ENCODE assay signal across 16 cellular contexts in the genomic region with DNA sequence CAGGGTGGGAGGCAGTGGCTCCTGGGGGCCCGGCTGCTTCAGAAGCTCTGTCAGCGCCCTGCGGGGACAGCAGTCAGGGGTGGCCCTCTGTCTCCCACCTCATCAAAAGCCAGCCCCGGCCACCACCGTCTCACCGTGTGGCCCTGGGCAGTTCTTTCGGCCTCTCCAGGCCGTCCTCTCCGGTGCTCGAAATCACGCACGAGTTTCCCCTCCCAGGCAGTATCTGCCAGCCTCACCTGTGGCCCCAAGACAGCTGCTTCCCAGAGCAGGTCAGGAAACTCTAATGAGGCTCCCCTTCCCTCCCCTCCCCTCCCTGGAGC. TPM values are rescaled to one million over a fixed set of nuclear protein-coding genes. Genes with fewer than 3 reads are reported as not detected.
DNase-seq lines count a peak whose midpoint lies in the region; ATAC-seq and TF ChIP-seq lines count a peak whose summit lies in the region.
"Had no signal": no experiment of that assay in that cellular context is flagged by ENCODE, and none has a peak within 500 bp of the region (broad histone marks: within the 10 kb centered on the region; RNA-seq: fewer than 3 reads in every experiment).

No MANE protein-coding gene starts in this region.

- H3K36me3 ChIP-seq in breast epithelium = no peaks in the 10 kb centered on the region
- peaks cover 3% of the 10 kb centered on the region for H3K36me3 ChIP-seq in thoracic aorta
- H3K36me3 ChIP-seq: uterus had no signal

- H3K9me3 ChIP-seq in breast epithelium (no peaks in the 10 kb centered on the region), thoracic aorta (no peaks in the 10 kb centered on the region)
- H3K9me3 ChIP-seq: stomach, uterus had no signal

- H3K27me3 ChIP-seq in breast epithelium (peaks cover 22 to 64% of the 10 kb centered on the region in 2 donors), thoracic aorta (replicated peaks; ENCODE audit: insufficient read depth) (peaks cover 26% of the 10 kb centered on the region)

- DNase-seq in breast epithelium (ENCODE audit: low spot score in 2 of 2) = no peak
- no peak for DNase-seq in MCF 10A (ENCODE audit: unreplicated experiment)
- no peak for DNase-seq in WTC11 (ENCODE audit: low spot score)
- DNase-seq in mesothelial cell of epicardium (ENCODE audit: low spot score in 2 of 2, unreplicated experiment in 2 of 2) = no peak
- no peak for DNase-seq in thoracic aorta (ENCODE audit: low spot score)
- no peak for DNase-seq in activated CD4-positive, CD25-positive, alpha-beta regulatory T cell (lab: John Stamatoyannopoulos, UW)
- no peak for DNase-seq in NCI-H1436 treated with DMSO at 0.1 percent for 48 hours (lab: John Stamatoyannopoulos, UW)
- DNase-seq: cortex of kidney, Karpas-422, NCI-H1417 treated with DMSO at 0.1 percent for 48 hours, uterus had no signal

- H3K9me3 Mint-ChIP-seq in MCF 10A (ENCODE audit: unreplicated experiment) (no peaks in the 10 kb centered on the region), WTC11 (no peaks in the 10 kb centered on the region), mesothelial cell of epicardium (no peaks in the 10 kb centered on the region)
- H3K9me3 Mint-ChIP-seq: T-helper 1 cell treated with Interleukin-12 subunit alpha and Interleukin-12 subunit beta and Interleukin-4 antibody, amounts not matched to agents 30 μg/mL and 1 μg/mL, for 36 hours had no signal

- H3K4me3 ChIP-seq in breast epithelium (peak overlapping the region in 2 of 3 donors; percentile 35 to 67), thoracic aorta (peak overlapping the region; percentile 63)
- H3K4me3 ChIP-seq: uterus had no signal

- H3K4me1 ChIP-seq in breast epithelium = peaks cover 10 to 20% of the 10 kb centered on the region in 2 donors
- peaks cover 18 to 29% of the 10 kb centered on the region in 2 donors for H3K4me1 ChIP-seq in thoracic aorta (ENCODE audit: control insufficient read depth in 1 of 2, low read depth in 2 of 2)

- intact Hi-C loops in breast epithelium (cut with DNase I; ENCODE audit: low total_unique reads) = no loop called here
- intact Hi-C loops in MCF 10A (cut with micrococcal nuclease) = no loop called here

- H3K4me1 Mint-ChIP-seq in MCF 10A (ENCODE audit: insufficient read depth, unreplicated experiment) (no peaks in the 10 kb centered on the region), WTC11 (peaks cover 27% of the 10 kb centered on the region), mesothelial cell of epicardium (peaks cover 3% of the 10 kb centered on the region)

- no peak for TF ChIP-seq POLR2A in breast epithelium (IDR thresholded peaks at IDR 0.05)

- CTCF ChIA-PET in MCF 10A (lab: Yijun Ruan, JAX) = no interaction called here
- CTCF ChIA-PET in WTC11 (lab: Charles Lee) = interaction anchor here (0.5 to 3.0 kb wide), 5 partner anchors 15 to 214 kb away, joined by 3 to 21 read pairs (median 5); a partner anchor contains a TSS

- H3K36me3 Mint-ChIP-seq in MCF 10A (ENCODE audit: insufficient read depth, unreplicated experiment) = no peaks in the 10 kb centered on the region
- H3K36me3 Mint-ChIP-seq in WTC11 = no peaks in the 10 kb centered on the region
- peaks cover 5% of the 10 kb centered on the region for H3K36me3 Mint-ChIP-seq in mesothelial cell of epicardium

- H3K27ac ChIP-seq in breast epithelium (no peak overlapping the region), thoracic aorta (peak overlapping the region in 1 of 2 donors; percentile 11)
- H3K27ac ChIP-seq: stomach, uterus had no signal

- H3K27me3 Mint-ChIP-seq in MCF 10A (ENCODE audit: insufficient read depth, unreplicated experiment) (peaks cover 37% of the 10 kb centered on the region), WTC11 (ENCODE audit: low read depth) (peaks cover 67% of the 10 kb centered on the region), mesothelial cell of epicardium (ENCODE audit: low read depth) (peaks cover 67% of the 10 kb centered on the region)

- ATAC-seq in WTC11 (no peak), thoracic aorta (ENCODE audit: insufficient number of reproducible peaks, low FRiP score, low read depth) (no peak), SK-N-SH treated with all-trans-retinoic acid at 6 μM for 48 hours (no peak)

- POLR2A ChIA-PET in MCF 10A (lab: Yijun Ruan, JAX) (no interaction called here), WTC11 (lab: Charles Lee) (interaction anchor here (0.5 kb wide), 1 partner anchor 16 kb away, joined by 4 read pairs; no protein-coding TSS in a partner anchor)

- no peak overlapping the region for H3K4me3 Mint-ChIP-seq in MCF 10A (ENCODE audit: unreplicated experiment)
- H3K4me3 Mint-ChIP-seq in WTC11 = peak overlapping the region; percentile 42; the same call in 1 of the 2 replicates
- H3K4me3 Mint-ChIP-seq in mesothelial cell of epicardium = peak overlapping the region; percentile 47
- H3K4me3 Mint-ChIP-seq: T-helper 1 cell treated with Interleukin-12 subunit alpha and Interleukin-12 subunit beta and Interleukin-4 antibody, amounts not matched to agents 30 μg/mL and 1 μg/mL, for 36 hours had no signal

- no peak overlapping the region for H3K27ac Mint-ChIP-seq in MCF 10A (ENCODE audit: low read depth, unreplicated experiment)
- no peak overlapping the region for H3K27ac Mint-ChIP-seq in WTC11
- no peak overlapping the region for H3K27ac Mint-ChIP-seq in mesothelial cell of epicardium
- H3K27ac Mint-ChIP-seq: T-helper 1 cell treated with Interleukin-12 subunit alpha and Interleukin-12 subunit beta and Interleukin-4 antibody, amounts not matched to agents 30 μg/mL and 1 μg/mL, for 36 hours had no signal

- TF ChIP-seq CTCF in breast epithelium (IDR thresholded peaks at IDR 0.05) (no peak), MCF 10A (IDR thresholded peaks at IDR 0.05; ENCODE audit: unreplicated experiment) (no peak), WTC11 (IDR thresholded peaks at IDR 0.05) (no peak), mesothelial cell of epicardium (IDR thresholded peaks at IDR 0.05; ENCODE audit: unreplicated experiment) (no peak), thoracic aorta (IDR thresholded peaks at IDR 0.05) (no peak)

- BruUV-seq in MCF 10A (replicated peaks; lab: Mats Ljungman, UMichigan) = no TSS peak

TF ChIP-seq in WTC11, 78 proteins besides CTCF, POLR2A, EP300 and RAD21 (continues in another document):
- TF ChIP-seq, protein P1, sequence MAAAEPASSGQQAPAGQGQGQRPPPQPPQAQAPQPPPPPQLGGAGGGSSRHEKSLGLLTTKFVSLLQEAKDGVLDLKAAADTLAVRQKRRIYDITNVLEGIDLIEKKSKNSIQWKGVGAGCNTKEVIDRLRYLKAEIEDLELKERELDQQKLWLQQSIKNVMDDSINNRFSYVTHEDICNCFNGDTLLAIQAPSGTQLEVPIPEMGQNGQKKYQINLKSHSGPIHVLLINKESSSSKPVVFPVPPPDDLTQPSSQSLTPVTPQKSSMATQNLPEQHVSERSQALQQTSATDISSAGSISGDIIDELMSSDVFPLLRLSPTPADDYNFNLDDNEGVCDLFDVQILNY (CRISPR knock-in tag; IDR thresholded peaks at IDR 0.05) = no peak

TF ChIP-seq in SK-N-SH treated with all-trans-retinoic acid at 6 μM for 48 hours, 23 proteins besides CTCF, POLR2A, EP300 and RAD21:
- TF ChIP-seq CSDC2 (CRISPR knock-in tag; IDR thresholded peaks at IDR 0.05) (no peak), ZFP3 (CRISPR knock-in tag; IDR thresholded peaks at IDR 0.05) (no peak), OSR1 (CRISPR knock-in tag; IDR thresholded peaks at IDR 0.05) (no peak), PPARA (CRISPR knock-in tag; IDR thresholded peaks at IDR 0.05; ENCODE audit: borderline replicate concordance) (no peak), TOX (CRISPR knock-in tag; IDR thresholded peaks at IDR 0.05; ENCODE audit: borderline replicate concordance) (no peak), GLIS3 (CRISPR knock-in tag; IDR thresholded peaks at IDR 0.05) (no peak), ZNF8 (CRISPR knock-in tag; IDR thresholded peaks at IDR 0.05) (no peak), BACH2 (CRISPR knock-in tag; IDR thresholded peaks at IDR 0.05; ENCODE audit: borderline replicate concordance) (no peak)
- TF ChIP-seq, protein P2, sequence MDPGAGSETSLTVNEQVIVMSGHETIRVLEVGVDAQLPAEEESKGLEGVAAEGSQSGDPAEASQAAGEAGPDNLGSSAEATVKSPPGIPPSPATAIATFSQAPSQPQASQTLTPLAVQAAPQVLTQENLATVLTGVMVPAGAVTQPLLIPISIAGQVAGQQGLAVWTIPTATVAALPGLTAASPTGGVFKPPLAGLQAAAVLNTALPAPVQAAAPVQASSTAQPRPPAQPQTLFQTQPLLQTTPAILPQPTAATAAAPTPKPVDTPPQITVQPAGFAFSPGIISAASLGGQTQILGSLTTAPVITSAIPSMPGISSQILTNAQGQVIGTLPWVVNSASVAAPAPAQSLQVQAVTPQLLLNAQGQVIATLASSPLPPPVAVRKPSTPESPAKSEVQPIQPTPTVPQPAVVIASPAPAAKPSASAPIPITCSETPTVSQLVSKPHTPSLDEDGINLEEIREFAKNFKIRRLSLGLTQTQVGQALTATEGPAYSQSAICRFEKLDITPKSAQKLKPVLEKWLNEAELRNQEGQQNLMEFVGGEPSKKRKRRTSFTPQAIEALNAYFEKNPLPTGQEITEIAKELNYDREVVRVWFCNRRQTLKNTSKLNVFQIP (CRISPR knock-in tag; IDR thresholded peaks at IDR 0.05; ENCODE audit: borderline replicate concordance, low read depth) = no peak

RNA-seq across cellular contexts. Expression of a gene that starts 3.6 kb away (rescaled TPM):
- total RNA-seq in breast epithelium (not detected), MCF 10A (2022) (not detected in 2 replicates), WTC11 (2021) (2.1 to 2.4 TPM (median 2.2 TPM) in 3 replicates), mesothelial cell of epicardium (not detected in 3 replicates), thoracic aorta (not detected)
- total RNA-seq: astrocyte, posterior vena cava, stomach had no signal

RNA-seq across cellular contexts. Expression of a gene that starts 15.4 kb away (rescaled TPM):
- total RNA-seq in breast epithelium (under 1 TPM; under 0.01 to 0.33 (median 0.15) TPM), MCF 10A (2022) (0.12 TPM in 2 replicates), WTC11 (2021) (2.8 to 3.6 TPM (median 2.8 TPM) in 3 replicates), mesothelial cell of epicardium (3.1 to 3.5 TPM (median 3.3 TPM) in 3 replicates), thoracic aorta (not detected)
- total RNA-seq: astrocyte had no signal

RNA-seq across cellular contexts. Expression of a gene that starts 35.7 kb away (rescaled TPM):
- 1 to 10 TPM; 1.5 to 2.9 (median 1.9) TPM for total RNA-seq in breast epithelium
- total RNA-seq in MCF 10A (2022) = 9.1 and 21.1 TPM in 2 replicates
- 40.3 to 43.7 TPM (median 41.7 TPM) in 3 replicates for total RNA-seq in WTC11 (2021)
- total RNA-seq in mesothelial cell of epicardium = 12.5 to 14.9 TPM (median 13.3 TPM) in 3 replicates
- not detected for total RNA-seq in thoracic aorta
- total RNA-seq: posterior vena cava had no signal

RNA-seq across cellular contexts. Expression of a gene that starts 58.0 kb away (rescaled TPM):
- total RNA-seq in breast epithelium = 1 to 10 TPM in 2 of 3 donors, under 1 TPM in 1; 0.16 to 2.2 (median 1.6) TPM
- 0.21 and 0.29 TPM in 2 replicates for total RNA-seq in MCF 10A (2022)
- 19.5 to 25.3 TPM (median 24.0 TPM) in 3 replicates for total RNA-seq in WTC11 (2021)
- total RNA-seq in mesothelial cell of epicardium = 8.8 to 9.0 TPM (median 9.0 TPM) in 3 replicates
- not detected for total RNA-seq in thoracic aorta
